ENCODE assay signal across 39 cellular contexts in genomic region chr12:77224346-77224745, GRCh38.
"Had no signal": no experiment of that assay in that cellular context is flagged by ENCODE, and none has a peak within 500 bp of the region (broad histone marks: within the 10 kb centered on the region; RNA-seq: fewer than 3 reads in every experiment).

No MANE protein-coding gene starts in this region.

- H3K27me3 ChIP-seq: adrenal gland, body of pancreas, brain microvascular endothelial cell, breast epithelium, cardiac muscle cell had no signal

- H3K27ac Mint-ChIP-seq: activated B cell treated with CpG ODN at 0.5 μM for 24 hours; activated CD4-positive, alpha-beta memory T cell treated with anti-CD3 and anti-CD28 coated beads for 36 hours; activated CD4-positive, alpha-beta T cell treated with anti-CD3 and anti-CD28 coated beads, Interleukin-2, amount 10 ng/mL, durations not matched to agents 24 days and 14 days; activated CD8-positive, alpha-beta T cell treated with anti-CD3 and anti-CD28 coated beads for 36 hours; activated naive CD4-positive, alpha-beta T cell treated with anti-CD3 and anti-CD28 coated beads for 36 hours; activated naive CD4-positive, alpha-beta T cell treated with anti-CD3 and anti-CD28 coated beads, Interleukin-2, amount 50 U/mL, for 72 hours; activated naive CD8-positive, alpha-beta T cell treated with anti-CD3 and anti-CD28 coated beads for 36 hours; activated T-cell treated with anti-CD3 and anti-CD28 coated beads, Interleukin-2, amount 50 U/mL, for 72 hours; activated T-helper 1 cell treated with anti-CD3 and anti-CD28 coated beads, Interleukin-12 subunit alpha, Interleukin-12 subunit beta, Interleukin-2, Interleukin-4 antibody, amounts not matched to agents 30 ng/mL and 10 ng/mL and 1 ng/mL, durations not matched to agents 14 hours and 24 hours and 36 hours; activated T-helper 17 cell treated with anti-CD3 and anti-CD28 coated beads, Interleukin-2, amount 50 U/mL, for 72 hours; T-helper 1 cell treated with Interleukin-12 subunit alpha and Interleukin-12 subunit beta and Interleukin-4 antibody, amounts not matched to agents 30 μg/mL and 1 μg/mL, for 36 hours; T-helper 2 cell treated with Interferon-gamma antibody and Interleukin-4, amounts not matched to agents 5 μg/mL and 100 μg/mL, for 36 hours had no signal

- H3K9me3 Mint-ChIP-seq: activated B cell treated with CpG ODN at 0.5 μM for 24 hours; activated CD4-positive, alpha-beta memory T cell treated with anti-CD3 and anti-CD28 coated beads for 36 hours; activated CD4-positive, alpha-beta T cell treated with anti-CD3 and anti-CD28 coated beads, Interleukin-2, amount 10 ng/mL, durations not matched to agents 24 days and 14 days; activated CD8-positive, alpha-beta T cell treated with anti-CD3 and anti-CD28 coated beads for 36 hours; activated naive CD4-positive, alpha-beta T cell treated with anti-CD3 and anti-CD28 coated beads for 36 hours; activated naive CD4-positive, alpha-beta T cell treated with anti-CD3 and anti-CD28 coated beads, Interleukin-2, amount 50 U/mL, for 72 hours; activated naive CD8-positive, alpha-beta T cell treated with anti-CD3 and anti-CD28 coated beads for 36 hours; activated T-cell treated with anti-CD3 and anti-CD28 coated beads, Interleukin-2, amount 50 U/mL, for 4 hours; activated T-helper 1 cell treated with anti-CD3 and anti-CD28 coated beads, Interleukin-12 subunit alpha, Interleukin-12 subunit beta, Interleukin-2, Interleukin-4 antibody, amounts not matched to agents 30 ng/mL and 10 ng/mL and 1 ng/mL, durations not matched to agents 14 hours and 24 hours and 36 hours; activated T-helper 17 cell treated with anti-CD3 and anti-CD28 coated beads, Interleukin-2, amount 50 U/mL, for 72 hours; T-helper 1 cell treated with Interleukin-12 subunit alpha and Interleukin-12 subunit beta and Interleukin-4 antibody, amounts not matched to agents 30 μg/mL and 1 μg/mL, for 36 hours; T-helper 2 cell treated with Interferon-gamma antibody and Interleukin-4, amounts not matched to agents 5 μg/mL and 100 μg/mL, for 36 hours had no signal

- H3K36me3 Mint-ChIP-seq: activated CD4-positive, alpha-beta memory T cell treated with anti-CD3 and anti-CD28 coated beads for 36 hours; activated naive CD4-positive, alpha-beta T cell treated with anti-CD3 and anti-CD28 coated beads, Interleukin-2, amount 50 U/mL, for 72 hours; activated naive CD8-positive, alpha-beta T cell treated with anti-CD3 and anti-CD28 coated beads for 36 hours had no signal

- H3K4me3 ChIP-seq: adrenal gland, body of pancreas, breast epithelium, cardiac muscle cell had no signal

- H3K36me3 ChIP-seq: adrenal gland, brain microvascular endothelial cell, breast epithelium, cardiac muscle cell had no signal

- H3K27ac ChIP-seq: adrenal gland, body of pancreas, brain microvascular endothelial cell, breast epithelium, cardiac muscle cell, VCaP had no signal

- DNase-seq: activated B cell treated with CpG ODN at 0.5 μM for 24 hours; activated CD4-positive, alpha-beta memory T cell treated with anti-CD3 and anti-CD28 coated beads for 36 hours; activated CD4-positive, alpha-beta T cell treated with anti-CD3 and anti-CD28 coated beads for 4 hours; activated CD4-positive, alpha-beta T cell treated with anti-CD3 and anti-CD28 coated beads, Interleukin-2, amount 10 ng/mL, durations not matched to agents 24 days and 14 days; activated CD4-positive, alpha-beta T cell treated with anti-CD3 and anti-CD28 coated beads, Interleukin-2, amount 50 U/mL, for 1 hour; activated CD4-positive, alpha-beta T cell treated with anti-CD3 and anti-CD28 coated beads, Interleukin-2, amount 50 U/mL, for 4 hours; activated CD4-positive, CD25-positive, alpha-beta regulatory T cell treated with anti-CD3 and anti-CD28 coated beads, Interleukin-2, amount 50 U/mL, for 72 hours; activated CD8-positive, alpha-beta memory T cell treated with anti-CD3 and anti-CD28 coated beads, Interleukin-2, amount 50 U/mL, for 4 hours; activated CD8-positive, alpha-beta T cell treated with anti-CD3 and anti-CD28 coated beads for 36 hours; activated effector memory CD4-positive, alpha-beta T cell treated with anti-CD3 and anti-CD28 coated beads, Interleukin-2, amount 50 U/mL, for 16 hours; activated gamma-delta T cell treated with Interleukin-2 at 50 U/mL for 16 hours; activated naive CD4-positive, alpha-beta T cell; activated naive CD4-positive, alpha-beta T cell treated with anti-CD3 and anti-CD28 coated beads for 36 hours; activated naive CD4-positive, alpha-beta T cell treated with anti-CD3 and anti-CD28 coated beads, Interleukin-2, amount 50 U/mL, for 16 hours; activated naive CD8-positive, alpha-beta T cell treated with anti-CD3 and anti-CD28 coated beads for 36 hours; activated T-cell treated with anti-CD3 and anti-CD28 coated beads for 4 hours; activated T-cell treated with anti-CD3 and anti-CD28 coated beads, Interleukin-2, amount 50 U/mL, for 1 hour; activated T-cell treated with anti-CD3 and anti-CD28 coated beads, Interleukin-2, amount 50 U/mL, for 4 hours; activated T-cell treated with anti-CD3 and anti-CD28 coated beads, Interleukin-2, amount 50 U/mL, for 72 hours; adrenal gland; amniotic stem cell; aorta; body of pancreas; brain microvascular endothelial cell; SW 1271; T-helper 1 cell; T-helper 2 cell; T-helper 9 cell had no signal

- H3K4me1 ChIP-seq: adrenal gland, body of pancreas, breast epithelium had no signal

- H3K4me1 Mint-ChIP-seq: activated B cell treated with CpG ODN at 0.5 μM for 24 hours; activated CD4-positive, alpha-beta T cell treated with anti-CD3 and anti-CD28 coated beads, Interleukin-2, amount 10 ng/mL, durations not matched to agents 24 days and 14 days; activated naive CD8-positive, alpha-beta T cell treated with anti-CD3 and anti-CD28 coated beads for 36 hours; activated T-helper 17 cell treated with anti-CD3 and anti-CD28 coated beads, Interleukin-2, amount 50 U/mL, for 72 hours; central memory CD8-positive, alpha-beta T cell had no signal

- H3K27me3 Mint-ChIP-seq: activated B cell treated with CpG ODN at 0.5 μM for 24 hours; activated CD4-positive, alpha-beta memory T cell treated with anti-CD3 and anti-CD28 coated beads for 36 hours; activated CD4-positive, alpha-beta T cell treated with anti-CD3 and anti-CD28 coated beads, Interleukin-2, amount 10 ng/mL, durations not matched to agents 24 days and 14 days; activated CD8-positive, alpha-beta T cell treated with anti-CD3 and anti-CD28 coated beads for 36 hours; activated T-helper 17 cell treated with anti-CD3 and anti-CD28 coated beads, Interleukin-2, amount 50 U/mL, for 72 hours; central memory CD8-positive, alpha-beta T cell had no signal

- H3K4me3 Mint-ChIP-seq: activated B cell treated with CpG ODN at 0.5 μM for 24 hours; activated CD4-positive, alpha-beta memory T cell treated with anti-CD3 and anti-CD28 coated beads for 36 hours; activated CD4-positive, alpha-beta T cell treated with anti-CD3 and anti-CD28 coated beads, Interleukin-2, amount 10 ng/mL, durations not matched to agents 24 days and 14 days; activated CD8-positive, alpha-beta T cell treated with anti-CD3 and anti-CD28 coated beads for 36 hours; activated naive CD4-positive, alpha-beta T cell treated with anti-CD3 and anti-CD28 coated beads for 36 hours; activated naive CD8-positive, alpha-beta T cell treated with anti-CD3 and anti-CD28 coated beads for 36 hours; activated T-cell treated with anti-CD3 and anti-CD28 coated beads, Interleukin-2, amount 50 U/mL, for 4 hours; activated T-cell treated with anti-CD3 and anti-CD28 coated beads, Interleukin-2, amount 50 U/mL, for 72 hours; activated T-helper 1 cell treated with anti-CD3 and anti-CD28 coated beads, Interleukin-12 subunit alpha, Interleukin-12 subunit beta, Interleukin-2, Interleukin-4 antibody, amounts not matched to agents 30 ng/mL and 10 ng/mL and 1 ng/mL, durations not matched to agents 14 hours and 24 hours and 36 hours; activated T-helper 17 cell treated with anti-CD3 and anti-CD28 coated beads, Interleukin-2, amount 50 U/mL, for 72 hours; central memory CD8-positive, alpha-beta T cell; T-helper 1 cell treated with Interleukin-12 subunit alpha and Interleukin-12 subunit beta and Interleukin-4 antibody, amounts not matched to agents 30 μg/mL and 1 μg/mL, for 36 hours; T-helper 2 cell treated with Interferon-gamma antibody and Interleukin-4, amounts not matched to agents 5 μg/mL and 100 μg/mL, for 36 hours had no signal

- H3K9me3 ChIP-seq: adrenal gland, body of pancreas, breast epithelium had no signal

- ATAC-seq: activated CD8-positive, alpha-beta T cell treated with anti-CD3 and anti-CD28 coated beads for 36 hours; activated naive CD4-positive, alpha-beta T cell treated with anti-CD3 and anti-CD28 coated beads, Interleukin-2, amount 50 U/mL, for 72 hours; activated T-cell treated with anti-CD3 and anti-CD28 coated beads, Interleukin-2, amount 50 U/mL, for 4 hours; activated T-cell treated with anti-CD3 and anti-CD28 coated beads, Interleukin-2, amount 50 U/mL, for 72 hours; activated T-helper 17 cell treated with anti-CD3 and anti-CD28 coated beads, Interleukin-2, amount 50 U/mL, for 72 hours; body of pancreas had no signal

- FAIRE-seq: astrocyte, TTC549 had no signal
